Comparison of ENCODE assay signal across 10 cellular contexts in genomic region chr17:59751955-59752413, GRCh38. TPM values are rescaled to one million over a fixed set of nuclear protein-coding genes. Genes with fewer than 3 reads are reported as not detected.
DNase-seq lines count a peak whose midpoint lies in the region; ATAC-seq, FAIRE-seq and TF ChIP-seq lines count a peak whose summit lies in the region.
"Had no signal": no experiment of that assay in that cellular context is flagged by ENCODE, and none has a peak within 500 bp of the region (broad histone marks: within the 10 kb centered on the region; RNA-seq: fewer than 3 reads in every experiment).

No MANE protein-coding gene starts in this region.

- H3K36me3 Mint-ChIP-seq in T-helper 2 cell treated with Interferon-gamma antibody and Interleukin-4, amounts not matched to agents 5 μg/mL and 100 μg/mL, for 36 hours (ENCODE audit: low read depth) = peaks cover 16% of the 10 kb centered on the region

- peaks cover 51% of the 10 kb centered on the region for H3K4me1 ChIP-seq in GM23248 (ENCODE audit: insufficient read depth)
- peaks cover 0 to 8% (median 2%) of the 10 kb centered on the region in 4 donors for H3K4me1 ChIP-seq in right lobe of liver
- no peaks in the 10 kb centered on the region for H3K4me1 ChIP-seq in MM.1S (ENCODE audit: low read length)
- peaks cover 4 to 39% (median 22%) of the 10 kb centered on the region in 3 donors for H3K4me1 ChIP-seq in pancreas

- H3K9ac ChIP-seq in GM23248 = peak overlapping the region; percentile 85
- H3K9ac ChIP-seq in MM.1S (ENCODE audit: low read length) = no peak overlapping the region

- no peaks in the 10 kb centered on the region for H4K20me1 ChIP-seq in GM23248 (ENCODE audit: insufficient read depth)
- no peaks in the 10 kb centered on the region for H4K20me1 ChIP-seq in MM.1S (ENCODE audit: insufficient read depth, low read length)

- H2AFZ ChIP-seq in GM23248 = no peak overlapping the region
- no peak overlapping the region for H2AFZ ChIP-seq in MM.1S (ENCODE audit: low read length)

- H3K9me3 Mint-ChIP-seq in T-helper 2 cell treated with Interferon-gamma antibody and Interleukin-4, amounts not matched to agents 5 μg/mL and 100 μg/mL, for 36 hours = no peaks in the 10 kb centered on the region

- H3K4me3 ChIP-seq in GM06990 (replicated peaks; ENCODE audit: low read depth, low read length) = peak overlapping the region; percentile 11; the same call in 1 of the 2 replicates
- no peak overlapping the region for H3K4me3 ChIP-seq in GM23248
- H3K4me3 ChIP-seq in right lobe of liver = no peak overlapping the region
- no peak overlapping the region for H3K4me3 ChIP-seq in MM.1S (ENCODE audit: low read length)
- no peak overlapping the region for H3K4me3 ChIP-seq in pancreas

- H3K27ac ChIP-seq in GM23248 = peak overlapping the region; percentile 13
- peak overlapping the region; percentile 14 to 60 (median 58) for H3K27ac ChIP-seq in right lobe of liver
- H3K27ac ChIP-seq in MM.1S (ENCODE audit: low read length) = no peak overlapping the region
- H3K27ac ChIP-seq in pancreas = no peak overlapping the region

- DNase-seq in GM06990 (ENCODE audit: extremely low read depth, insufficient read length) (peak; percentile 71), GM23248 (peak; percentile 9), right lobe of liver (no peak), MM.1S (no peak), COLO829 (ENCODE audit: low spot score) (no peak), NCI-H1930 (lab: John Stamatoyannopoulos, UW) (no peak), pancreas (no peak)
- DNase-seq in T-helper 2 cell treated with Interferon-gamma antibody and Interleukin-4, amounts not matched to agents 5 μg/mL and 100 μg/mL, for 36 hours (ENCODE audit: low spot score) = no peak
- DNase-seq: EL, NCI-H2081 treated with DMSO at 0.1 percent for 48 hours had no signal

- H3K9me2 ChIP-seq in GM23248 (ENCODE audit: insufficient read depth) = no peaks in the 10 kb centered on the region
- no peaks in the 10 kb centered on the region for H3K9me2 ChIP-seq in MM.1S (replicated peaks; ENCODE audit: insufficient read depth, low read length)

- no peaks in the 10 kb centered on the region for H3K27me3 Mint-ChIP-seq in T-helper 2 cell treated with Interferon-gamma antibody and Interleukin-4, amounts not matched to agents 5 μg/mL and 100 μg/mL, for 36 hours (ENCODE audit: low read depth)

- in situ Hi-C loops in GM23248 (cut with MboI) = loop anchor here (10.0 kb wide), 1 partner anchor 83 kb away; no protein-coding TSS in a partner anchor

- peaks cover 49% of the 10 kb centered on the region for H3K4me1 Mint-ChIP-seq in T-helper 2 cell treated with Interferon-gamma antibody and Interleukin-4, amounts not matched to agents 5 μg/mL and 100 μg/mL, for 36 hours (ENCODE audit: low read depth)

- 87 to 90% methylated on average over 11 of the region's 11 CpGs for WGBS in GM23248 (ENCODE audit: low coverage in 1 of 2, low lambda C conversion rate in 2 of 2, missing lambda C conversion rate in 2 of 2), 2 experiments
- 77% methylated on average over 11 of the region's 11 CpGs for WGBS in right lobe of liver (ENCODE audit: insufficient coverage, low coverage, low lambda C conversion rate, missing lambda C conversion rate)
- WGBS in pancreas, 2 donors = 88 to 89% methylated on average over 11 of the region's 11 CpGs

- intact Hi-C loops in right lobe of liver (cut with DNase I) = no loop called here
- intact Hi-C loops in pancreas (cut with DNase I) = loop anchor here in 1 of 3 donors (5.0 kb wide), 1 partner anchor 110 kb away; no protein-coding TSS in a partner anchor

- peak overlapping the region; percentile 88 for H3K27ac Mint-ChIP-seq in T-helper 2 cell treated with Interferon-gamma antibody and Interleukin-4, amounts not matched to agents 5 μg/mL and 100 μg/mL, for 36 hours

- H3K79me2 ChIP-seq in GM23248 (ENCODE audit: insufficient read depth) (peaks cover 65% of the 10 kb centered on the region), MM.1S (ENCODE audit: low read length) (0 out of 2 replicates have a peak, but pooled peaks cover 3% of the 10 kb centered on the region)

- ATAC-seq in right lobe of liver (no peak), pancreas (no peak)

- peak overlapping the region; percentile 63 for H3K4me3 Mint-ChIP-seq in T-helper 2 cell treated with Interferon-gamma antibody and Interleukin-4, amounts not matched to agents 5 μg/mL and 100 μg/mL, for 36 hours

- H3K36me3 ChIP-seq in GM06990 (ENCODE audit: control insufficient read depth, insufficient read depth, low read length) = no peaks in the 10 kb centered on the region
- H3K36me3 ChIP-seq in GM23248 (ENCODE audit: low read depth) = no peaks in the 10 kb centered on the region
- peaks cover 0 to 2% (median 0%) of the 10 kb centered on the region in 4 donors for H3K36me3 ChIP-seq in right lobe of liver
- no peaks in the 10 kb centered on the region for H3K36me3 ChIP-seq in MM.1S (replicated peaks; ENCODE audit: insufficient read depth, low read length)
- no peaks in the 10 kb centered on the region for H3K36me3 ChIP-seq in pancreas

- H3K27me3 ChIP-seq in GM06990 (replicated peaks; ENCODE audit: control insufficient read depth, insufficient read depth, low read length) (no peaks in the 10 kb centered on the region), GM23248 (replicated peaks; ENCODE audit: insufficient read depth) (no peaks in the 10 kb centered on the region), right lobe of liver (no peaks in the 10 kb centered on the region), MM.1S (replicated peaks; ENCODE audit: insufficient read depth, low read length) (no peaks in the 10 kb centered on the region), pancreas (no peaks in the 10 kb centered on the region)

- TF ChIP-seq POLR2A in right lobe of liver (IDR thresholded peaks at IDR 0.05) = no peak

- no peak for FAIRE-seq in pancreas (lab: Jason Lieb, UNC)

- H3K9me3 ChIP-seq in GM23248 (ENCODE audit: low read depth) (no peaks in the 10 kb centered on the region), right lobe of liver (no peaks in the 10 kb centered on the region), MM.1S (replicated peaks; ENCODE audit: insufficient read depth, low read length) (no peaks in the 10 kb centered on the region), pancreas (no peaks in the 10 kb centered on the region)

- TF ChIP-seq CTCF in GM06990 (IDR thresholded peaks at IDR 0.05; ENCODE audit: insufficient read depth, low read length, poor library complexity, severe bottlenecking) = no peak
- TF ChIP-seq CTCF in right lobe of liver (IDR thresholded peaks at IDR 0.05) = no peak
- no peak for TF ChIP-seq CTCF in MM.1S (IDR thresholded peaks at IDR 0.05; ENCODE audit: low read length)
- TF ChIP-seq CTCF in pancreas (IDR thresholded peaks at IDR 0.05) = no peak

- H3F3A ChIP-seq in GM23248 (ENCODE audit: insufficient read depth) = peaks cover 51% of the 10 kb centered on the region
- H3F3A ChIP-seq in MM.1S (ENCODE audit: insufficient read depth, low read length) = peaks cover 3% of the 10 kb centered on the region; the same call in 1 of the 2 replicates

- H3K4me2 ChIP-seq in GM23248 (ENCODE audit: unreplicated experiment) (peak overlapping the region; percentile 42), MM.1S (ENCODE audit: low read depth, low read length) (no peak overlapping the region)

RNA-seq across cellular contexts. Expression of gene VMP1, which starts 44.5 kb away (rescaled TPM):
- total RNA-seq in GM23248 (2014; rRNA removed; shearing (Covaris generic)) = 214 and 216 TPM in 2 replicates
- polyA plus RNA-seq in GM23248 (2016; fragmentation: Nextera tagmentation; extraction: Ambion mirVana) (120 and 134 TPM in 2 replicates), pancreas (10 to 100 TPM; 70.4 to 92.6 TPM)
- total RNA-seq in right lobe of liver (100 to 1,000 TPM in 4 of 6 experiments, 10 to 100 TPM in 2; 56.9 to 247 (median 160) TPM), pancreas (100 to 1,000 TPM in 2 of 6 donors, 10 to 100 TPM in 4; 55.5 to 177 (median 92.5) TPM)

RNA-seq across cellular contexts. Expression of gene PTRH2, which starts 44.8 kb away (rescaled TPM):
- total RNA-seq in GM23248 (2014; rRNA removed; shearing (Covaris generic)) = 18.2 and 19.1 TPM in 2 replicates
- polyA plus RNA-seq in GM23248 (2016; fragmentation: Nextera tagmentation; extraction: Ambion mirVana) (33.7 and 34.4 TPM in 2 replicates), pancreas (10 to 100 TPM; 17.6 to 23.8 TPM)
- total RNA-seq in right lobe of liver (10 to 100 TPM; 13.1 to 50.8 (median 19.7) TPM), pancreas (10 to 100 TPM in 1 of 6 donors, 1 to 10 TPM in 5; 5.5 to 11.4 (median 9.3) TPM)

Comparison
In these comparisons a context has a peak if more than half of its experiments do, and no peak if none do; other contexts are left out.
1. DNase-seq: peak in GM06990 (single experiment) and GM23248 (single experiment); none in T-helper 2 cell treated with Interferon-gamma antibody and Interleukin-4, amounts not matched to agents 5 μg/mL and 100 μg/mL, for 36 hours (single experiment), right lobe of liver (0 of 3), MM.1S (single experiment), COLO829 (single experiment), NCI-H1930 (0 of 2) and pancreas (0 of 6).
2. H3K27ac ChIP-seq: peak in GM23248 (single experiment) and right lobe of liver (3 of 3); none in MM.1S (single experiment) and pancreas (0 of 4).